Comparison of ENCODE assay signal across 37 cellular contexts in genomic region chr2:42378415-42378814, GRCh38.
"Had no signal": no experiment of that assay in that cellular context is flagged by ENCODE, and none has a peak within 500 bp of the region (broad histone marks: within the 10 kb centered on the region; RNA-seq: fewer than 3 reads in every experiment).

No MANE protein-coding gene starts in this region.

- DNase-seq: activated effector memory CD4-positive, alpha-beta T cell treated with anti-CD3 and anti-CD28 coated beads, Interleukin-2, amount 50 U/mL, for 16 hours; activated effector memory CD4-positive, alpha-beta T cell treated with Interleukin-2 at 50 U/mL for 16 hours; activated gamma-delta T cell; activated gamma-delta T cell treated with Interleukin-2 at 50 U/mL for 16 hours; activated naive CD4-positive, alpha-beta T cell; activated naive CD4-positive, alpha-beta T cell treated with anti-CD3 and anti-CD28 coated beads for 36 hours; activated naive CD4-positive, alpha-beta T cell treated with anti-CD3 and anti-CD28 coated beads, Interleukin-2, amount 10 ng/mL, durations not matched to agents 7 days and 5 days; activated naive CD4-positive, alpha-beta T cell treated with anti-CD3 and anti-CD28 coated beads, Interleukin-2, amount 50 U/mL, for 16 hours; activated naive CD4-positive, alpha-beta T cell treated with Interleukin-2 at 50 U/mL for 16 hours; activated naive CD8-positive, alpha-beta T cell treated with anti-CD3 and anti-CD28 coated beads for 36 hours; activated naive CD8-positive, alpha-beta T cell treated with anti-CD3 and anti-CD28 coated beads, Interleukin-2, amount 10 ng/mL, durations not matched to agents 7 days and 5 days; activated naive CD8-positive, alpha-beta T cell treated with anti-CD3 and anti-CD28 coated beads, Interleukin-2, amount 50 U/mL, for 24 hours; activated T-cell treated with anti-CD3 and anti-CD28 coated beads, Interleukin-2, amount 50 U/mL, for 1 hour; activated T-cell treated with anti-CD3 and anti-CD28 coated beads, Interleukin-2, amount 50 U/mL, for 4 hours; activated T-cell treated with anti-CD3 and anti-CD28 coated beads, Interleukin-2, amount 50 U/mL, for 48 hours; activated T-cell treated with anti-CD3 and anti-CD28 coated beads, Interleukin-2, amount 50 U/mL, for 72 hours; adrenal gland; amniotic stem cell; amygdala; anterior cingulate cortex; aorta; body of pancreas; brain microvascular endothelial cell; caudate nucleus; central memory CD4-positive, alpha-beta T cell; cerebellar nuclear complex had no signal

- H3K4me1 ChIP-seq: adrenal gland, ascending aorta, body of pancreas, breast epithelium had no signal

- H3K4me3 Mint-ChIP-seq: activated naive CD4-positive, alpha-beta T cell treated with anti-CD3 and anti-CD28 coated beads for 36 hours; activated naive CD4-positive, alpha-beta T cell treated with anti-CD3 and anti-CD28 coated beads, Interleukin-2, amount 10 ng/mL, durations not matched to agents 7 days and 5 days; activated naive CD4-positive, alpha-beta T cell treated with anti-CD3 and anti-CD28 coated beads, Interleukin-2, amount 50 U/mL, for 24 hours; activated naive CD8-positive, alpha-beta T cell; activated naive CD8-positive, alpha-beta T cell treated with anti-CD3 and anti-CD28 coated beads for 36 hours; activated naive CD8-positive, alpha-beta T cell treated with anti-CD3 and anti-CD28 coated beads, Interleukin-2, amount 10 ng/mL, durations not matched to agents 7 days and 5 days; activated naive CD8-positive, alpha-beta T cell treated with anti-CD3 and anti-CD28 coated beads, Interleukin-2, amount 50 U/mL, for 24 hours; activated T-cell treated with anti-CD3 and anti-CD28 coated beads, Interleukin-2, amount 50 U/mL, for 4 hours; activated T-cell treated with anti-CD3 and anti-CD28 coated beads, Interleukin-2, amount 50 U/mL, for 72 hours; activated T-helper 1 cell treated with anti-CD3 and anti-CD28 coated beads, Interleukin-12 subunit alpha, Interleukin-12 subunit beta, Interleukin-2, Interleukin-4 antibody, amounts not matched to agents 30 ng/mL and 10 ng/mL and 1 ng/mL, durations not matched to agents 14 hours and 24 hours and 36 hours; activated T-helper 17 cell treated with anti-CD3 and anti-CD28 coated beads, Interleukin-2, amount 50 U/mL, for 72 hours; brain; central memory CD8-positive, alpha-beta T cell had no signal

- H3K9me3 ChIP-seq: adrenal gland, ascending aorta, body of pancreas, breast epithelium had no signal

- H3K27ac ChIP-seq: adrenal gland, ascending aorta, body of pancreas, brain microvascular endothelial cell, breast epithelium, cardiac muscle cell had no signal

- H3K4me3 ChIP-seq: adrenal gland, ascending aorta, body of pancreas, breast epithelium, cardiac muscle cell had no signal

- ATAC-seq: activated naive CD4-positive, alpha-beta T cell treated with anti-CD3 and anti-CD28 coated beads, Interleukin-2, amount 50 U/mL, for 72 hours; activated naive CD8-positive, alpha-beta T cell treated with anti-CD3 and anti-CD28 coated beads, Interleukin-2, amount 50 U/mL, for 24 hours; activated T-cell treated with anti-CD3 and anti-CD28 coated beads, Interleukin-2, amount 50 U/mL, for 4 hours; activated T-cell treated with anti-CD3 and anti-CD28 coated beads, Interleukin-2, amount 50 U/mL, for 72 hours; activated T-helper 17 cell treated with anti-CD3 and anti-CD28 coated beads, Interleukin-2, amount 50 U/mL, for 72 hours; body of pancreas had no signal

- H3K4me1 Mint-ChIP-seq: activated naive CD4-positive, alpha-beta T cell treated with anti-CD3 and anti-CD28 coated beads, Interleukin-2, amount 10 ng/mL, durations not matched to agents 7 days and 5 days; activated naive CD4-positive, alpha-beta T cell treated with anti-CD3 and anti-CD28 coated beads, Interleukin-2, amount 50 U/mL, for 24 hours; activated naive CD8-positive, alpha-beta T cell treated with anti-CD3 and anti-CD28 coated beads for 36 hours; activated naive CD8-positive, alpha-beta T cell treated with anti-CD3 and anti-CD28 coated beads, Interleukin-2, amount 10 ng/mL, durations not matched to agents 7 days and 5 days; activated naive CD8-positive, alpha-beta T cell treated with anti-CD3 and anti-CD28 coated beads, Interleukin-2, amount 50 U/mL, for 24 hours; activated T-helper 17 cell treated with anti-CD3 and anti-CD28 coated beads, Interleukin-2, amount 50 U/mL, for 72 hours; central memory CD8-positive, alpha-beta T cell had no signal

- H3K36me3 Mint-ChIP-seq: activated naive CD4-positive, alpha-beta T cell treated with anti-CD3 and anti-CD28 coated beads, Interleukin-2, amount 10 ng/mL, durations not matched to agents 7 days and 5 days; activated naive CD4-positive, alpha-beta T cell treated with anti-CD3 and anti-CD28 coated beads, Interleukin-2, amount 50 U/mL, for 24 hours; activated naive CD4-positive, alpha-beta T cell treated with anti-CD3 and anti-CD28 coated beads, Interleukin-2, amount 50 U/mL, for 72 hours; activated naive CD8-positive, alpha-beta T cell; activated naive CD8-positive, alpha-beta T cell treated with anti-CD3 and anti-CD28 coated beads for 36 hours; activated naive CD8-positive, alpha-beta T cell treated with anti-CD3 and anti-CD28 coated beads, Interleukin-2, amount 10 ng/mL, durations not matched to agents 7 days and 5 days; brain had no signal

- H3K27ac Mint-ChIP-seq: activated naive CD4-positive, alpha-beta T cell treated with anti-CD3 and anti-CD28 coated beads for 36 hours; activated naive CD4-positive, alpha-beta T cell treated with anti-CD3 and anti-CD28 coated beads, Interleukin-2, amount 10 ng/mL, durations not matched to agents 7 days and 5 days; activated naive CD4-positive, alpha-beta T cell treated with anti-CD3 and anti-CD28 coated beads, Interleukin-2, amount 50 U/mL, for 24 hours; activated naive CD4-positive, alpha-beta T cell treated with anti-CD3 and anti-CD28 coated beads, Interleukin-2, amount 50 U/mL, for 72 hours; activated naive CD8-positive, alpha-beta T cell; activated naive CD8-positive, alpha-beta T cell treated with anti-CD3 and anti-CD28 coated beads for 36 hours; activated naive CD8-positive, alpha-beta T cell treated with anti-CD3 and anti-CD28 coated beads, Interleukin-2, amount 10 ng/mL, durations not matched to agents 7 days and 5 days; activated naive CD8-positive, alpha-beta T cell treated with anti-CD3 and anti-CD28 coated beads, Interleukin-2, amount 50 U/mL, for 24 hours; activated T-cell treated with anti-CD3 and anti-CD28 coated beads, Interleukin-2, amount 50 U/mL, for 72 hours; activated T-helper 1 cell treated with anti-CD3 and anti-CD28 coated beads, Interleukin-12 subunit alpha, Interleukin-12 subunit beta, Interleukin-2, Interleukin-4 antibody, amounts not matched to agents 30 ng/mL and 10 ng/mL and 1 ng/mL, durations not matched to agents 14 hours and 24 hours and 36 hours; activated T-helper 17 cell treated with anti-CD3 and anti-CD28 coated beads, Interleukin-2, amount 50 U/mL, for 72 hours; activated T-helper 2 cell treated with anti-CD3 and anti-CD28 coated beads, Interferon-gamma antibody, Interleukin-2, Interleukin-4, amounts not matched to agents 10 μg/mL and 5 μg/mL and 100 μg/mL, durations not matched to agents 14 hours and 24 hours and 36 hours; brain had no signal

- H3K36me3 ChIP-seq: adrenal gland, ascending aorta, brain microvascular endothelial cell, breast epithelium, cardiac muscle cell had no signal

- H3K27me3 Mint-ChIP-seq: activated naive CD4-positive, alpha-beta T cell treated with anti-CD3 and anti-CD28 coated beads, Interleukin-2, amount 50 U/mL, for 24 hours; activated naive CD8-positive, alpha-beta T cell; activated naive CD8-positive, alpha-beta T cell treated with anti-CD3 and anti-CD28 coated beads, Interleukin-2, amount 50 U/mL, for 24 hours had no signal

- H3K9me3 Mint-ChIP-seq: activated naive CD4-positive, alpha-beta T cell treated with anti-CD3 and anti-CD28 coated beads for 36 hours; activated naive CD4-positive, alpha-beta T cell treated with anti-CD3 and anti-CD28 coated beads, Interleukin-2, amount 10 ng/mL, durations not matched to agents 7 days and 5 days; activated naive CD4-positive, alpha-beta T cell treated with anti-CD3 and anti-CD28 coated beads, Interleukin-2, amount 50 U/mL, for 24 hours; activated naive CD4-positive, alpha-beta T cell treated with anti-CD3 and anti-CD28 coated beads, Interleukin-2, amount 50 U/mL, for 72 hours; activated naive CD8-positive, alpha-beta T cell treated with anti-CD3 and anti-CD28 coated beads for 36 hours; activated naive CD8-positive, alpha-beta T cell treated with anti-CD3 and anti-CD28 coated beads, Interleukin-2, amount 10 ng/mL, durations not matched to agents 7 days and 5 days; activated naive CD8-positive, alpha-beta T cell treated with anti-CD3 and anti-CD28 coated beads, Interleukin-2, amount 50 U/mL, for 24 hours; activated T-cell treated with anti-CD3 and anti-CD28 coated beads, Interleukin-2, amount 50 U/mL, for 4 hours; activated T-cell treated with anti-CD3 and anti-CD28 coated beads, Interleukin-2, amount 50 U/mL, for 72 hours; activated T-helper 1 cell treated with anti-CD3 and anti-CD28 coated beads, Interleukin-12 subunit alpha, Interleukin-12 subunit beta, Interleukin-2, Interleukin-4 antibody, amounts not matched to agents 30 ng/mL and 10 ng/mL and 1 ng/mL, durations not matched to agents 14 hours and 24 hours and 36 hours; activated T-helper 17 cell treated with anti-CD3 and anti-CD28 coated beads, Interleukin-2, amount 50 U/mL, for 72 hours; activated T-helper 2 cell treated with anti-CD3 and anti-CD28 coated beads, Interferon-gamma antibody, Interleukin-2, Interleukin-4, amounts not matched to agents 10 μg/mL and 5 μg/mL and 100 μg/mL, durations not matched to agents 14 hours and 24 hours and 36 hours; central memory CD8-positive, alpha-beta T cell had no signal

- H3K27me3 ChIP-seq: adrenal gland, ascending aorta, body of pancreas, brain microvascular endothelial cell, breast epithelium, cardiac muscle cell had no signal
